In the genomic region with DNA sequence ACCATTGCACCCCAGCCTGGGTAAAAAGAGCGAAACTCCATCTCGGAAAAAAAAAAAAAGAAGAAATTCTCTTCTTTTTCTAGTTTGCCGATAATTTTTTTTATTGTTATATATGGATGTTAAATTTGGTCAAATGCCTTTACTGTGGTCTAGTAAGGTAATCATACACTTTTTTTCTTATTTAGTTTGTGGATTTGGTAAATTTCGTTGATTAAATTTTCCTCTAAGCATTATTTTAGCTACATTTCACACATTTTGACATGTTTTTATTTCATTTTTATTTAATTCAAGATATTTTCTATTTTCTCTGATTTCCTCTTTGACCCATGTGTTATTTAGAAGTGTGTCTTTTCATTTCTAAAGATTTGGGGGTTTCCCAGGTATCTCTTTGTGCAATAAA, we compare ENCODE assay signal across 9 cellular contexts. TPM values are rescaled to one million over a fixed set of nuclear protein-coding genes. Genes with fewer than 3 reads are reported as not detected.
"Had no signal": no experiment of that assay in that cellular context is flagged by ENCODE, and none has a peak within 500 bp of the region (broad histone marks: within the 10 kb centered on the region; RNA-seq: fewer than 3 reads in every experiment).

No MANE protein-coding gene starts in this region.

- H3K9ac ChIP-seq: KMS-11 had no signal

- ATAC-seq: HepG2 had no signal

- H3K4me2 ChIP-seq: KMS-11 had no signal

- FAIRE-seq: HepG2 had no signal

- DNase-seq: IMR-90, Karpas-422, KBM-7, KG1 had no signal

- H3K27ac ChIP-seq: HL-60, KMS-11 had no signal

RNA-seq across cellular contexts. Expression of gene ELOVL2, which starts 18.0 kb away (rescaled TPM):
- polyA plus RNA-seq: IgD-negative memory B cell had no signal

RNA-seq across cellular contexts. Expression of gene ERVFRD-1, which starts 49.4 kb away (rescaled TPM):
- total RNA-seq: HepG2, HT1080, IMR-90 had no signal
- polyA plus RNA-seq: HepG2, IgD-negative memory B cell, IMR-90 had no signal
